9 cellular contexts compared by ENCODE assay signal in genomic region chr11:62508336-62509058, GRCh38. TPM values are rescaled to one million over a fixed set of nuclear protein-coding genes. Genes with fewer than 3 reads are reported as not detected.
DNase-seq lines count a peak whose midpoint lies in the region; ATAC-seq and TF ChIP-seq lines count a peak whose summit lies in the region.
"Had no signal": no experiment of that assay in that cellular context is flagged by ENCODE, and none has a peak within 500 bp of the region (broad histone marks: within the 10 kb centered on the region; RNA-seq: fewer than 3 reads in every experiment).

No MANE protein-coding gene starts in this region.

- H4K20me1 ChIP-seq in PC-9 (ENCODE audit: insufficient read depth) = no peaks in the 10 kb centered on the region

- no peak for DNase-seq in AG04450 (ENCODE audit: low read depth, low spot score)
- DNase-seq in H4 (ENCODE audit: low spot score) = peak; percentile 84
- peak; percentile 86 to 92 for DNase-seq in PC-9
- peak; percentile 82 for DNase-seq in ecto neural progenitor cell (ENCODE audit: low spot score)
- peak; percentile 74 to 94 for DNase-seq in lower leg skin (ENCODE audit: low spot score in 2 of 2)
- peak; percentile 84 to 89 for DNase-seq in suprapubic skin (ENCODE audit: low spot score in 2 of 2)
- no peak for DNase-seq in GM19240 (ENCODE audit: insufficient read length, low spot score)

- POLR2A ChIA-PET in AG04450 (lab: Yijun Ruan, JAX) (interaction anchor here (0.7 to 0.8 kb wide), 2 partner anchors 38 to 50 kb away, joined by 3 read pairs; partner anchors contain the start of gene AHNAK), PC-9 (lab: Charles Lee; ENCODE audit: unreplicated experiment) (interaction anchor here (0.6 to 0.9 kb wide), 5 partner anchors 11 to 83 kb away, joined by 4 to 9 read pairs (median 6); partner anchors contain the start of genes AHNAK and TUT1)

- intact Hi-C loops in PC-9 (cut with micrococcal nuclease; ENCODE audit: unreplicated experiment) = loop anchor here (1.0 kb wide), 4 partner anchors 31 to 52 kb away; no protein-coding TSS in a partner anchor
- intact Hi-C loops in lower leg skin (cut with DNase I; ENCODE audit: low total_unique reads) = no loop called here

- ATAC-seq in HG03039 (IDR thresholded peaks at IDR 0.05; ENCODE audit: unreplicated experiment) = no peak
- ATAC-seq: naive thymus-derived CD8-positive, alpha-beta T cell had no signal

- H3K9me3 ChIP-seq in AG04450 (ENCODE audit: control insufficient read depth, insufficient read depth, low read length) = no peaks in the 10 kb centered on the region
- no peaks in the 10 kb centered on the region for H3K9me3 ChIP-seq in PC-9 (ENCODE audit: insufficient read depth, low read depth)
- H3K9me3 ChIP-seq in suprapubic skin = no peaks in the 10 kb centered on the region

- no peaks in the 10 kb centered on the region for H3K79me2 ChIP-seq in PC-9 (ENCODE audit: low read depth)

- TF ChIP-seq POLR2A in lower leg skin (IDR thresholded peaks at IDR 0.05) = no peak
- TF ChIP-seq POLR2A in suprapubic skin (IDR thresholded peaks at IDR 0.05) = no peak

- no peaks in the 10 kb centered on the region for H3K9me2 ChIP-seq in PC-9 (ENCODE audit: insufficient read depth)

- peak overlapping the region; percentile 68 for H3K4me2 ChIP-seq in PC-9

- H2AFZ ChIP-seq in PC-9 = peak overlapping the region; percentile 64

- WGBS in lower leg skin, 2 donors = 7 to 11% methylated on average over 19 of the region's 19 CpGs
- WGBS in suprapubic skin = 23% methylated on average over 9 of the region's 19 CpGs

- no peak overlapping the region for H3K4me3 ChIP-seq in AG04450 (ENCODE audit: low read depth, low read length)
- H3K4me3 ChIP-seq in PC-9 = peak overlapping the region; percentile 19; the same call in 1 of the 2 replicates
- H3K4me3 ChIP-seq in lower leg skin (ENCODE audit: low read depth, poor library complexity, severe bottlenecking) = no peak overlapping the region
- H3K4me3 ChIP-seq in suprapubic skin = peak overlapping the region; percentile 6

- H3K27ac ChIP-seq in AG04450 (ENCODE audit: low read depth, low read length) (peak overlapping the region; percentile 21), PC-9 (peak overlapping the region; percentile 63), suprapubic skin (peak overlapping the region; percentile 73)

- BruUV-seq in PC-9 (replicated peaks; lab: Mats Ljungman, UMichigan) = no TSS peak

- TF ChIP-seq CTCF in AG04450 (IDR thresholded peaks at IDR 0.05; ENCODE audit: low read depth, low read length) = peak; percentile 48
- peak; percentile 57; the same call in 1 of the 2 replicates for TF ChIP-seq CTCF in PC-9 (conservative IDR thresholded peaks at IDR 0.05)
- no peak for TF ChIP-seq CTCF in lower leg skin (IDR thresholded peaks at IDR 0.05)
- TF ChIP-seq CTCF in suprapubic skin (IDR thresholded peaks at IDR 0.05) = peak; percentile 26 to 60

- H3K36me3 ChIP-seq in PC-9 (ENCODE audit: low read depth) (no peaks in the 10 kb centered on the region), suprapubic skin (no peaks in the 10 kb centered on the region)

- peaks cover 45% of the 10 kb centered on the region for H3F3A ChIP-seq in PC-9 (ENCODE audit: insufficient read depth, low read depth)

- TF ChIP-seq EP300 in suprapubic skin (IDR thresholded peaks at IDR 0.05) = peak; percentile 48

- H3K27me3 ChIP-seq in AG04450 (ENCODE audit: control insufficient read depth, insufficient read depth, low read length) (no peaks in the 10 kb centered on the region), PC-9 (ENCODE audit: insufficient read depth, low read depth) (no peaks in the 10 kb centered on the region), suprapubic skin (no peaks in the 10 kb centered on the region)

- H3K4me1 ChIP-seq in PC-9 (replicated peaks; ENCODE audit: insufficient read depth) (peaks cover 46% of the 10 kb centered on the region), suprapubic skin (peaks cover 66% of the 10 kb centered on the region)

- CTCF ChIA-PET in AG04450 (lab: Charles Lee) (interaction anchor here (0.7 to 3.2 kb wide), 6 partner anchors 9 to 84 kb away, joined by 3 to 14 read pairs (median 3); no protein-coding TSS in a partner anchor), PC-9 (lab: Charles Lee) (interaction anchor here (0.7 to 1.9 kb wide), 5 partner anchors 11 to 84 kb away, joined by 3 to 15 read pairs (median 6); no protein-coding TSS in a partner anchor)

RNA-seq across cellular contexts. Expression of gene AHNAK, which starts 38.1 kb away (rescaled TPM):
- 231 and 243 TPM in 2 replicates for polyA plus RNA-seq in AG04450 (2011; rRNA removed)
- polyA minus RNA-seq in AG04450 (2011; rRNA and poly(A)+ RNA removed) = 780 and 843 TPM in 2 replicates
- 47.0 and 60.1 TPM in 2 replicates for total RNA-seq in H4 (2014; rRNA removed; shearing (Covaris generic))
- total RNA-seq in PC-9 (2021) = 632 and 734 TPM in 2 replicates
- 1,000 to 10,000 TPM; 1,345 to 1,611 (median 1,532) TPM for total RNA-seq in lower leg skin
- total RNA-seq in suprapubic skin = 1,000 to 10,000 TPM; 1,174 to 1,475 (median 1,322) TPM

Comparison
In these comparisons a context has a peak if more than half of its experiments do, and no peak if none do; other contexts are left out.
1. DNase-seq: peak in H4 (single experiment), PC-9 (2 of 2), ecto neural progenitor cell (single experiment), lower leg skin (2 of 2) and suprapubic skin (2 of 2); none in AG04450 (single experiment) and GM19240 (single experiment).
2. H3K27ac ChIP-seq: peak in every context shown above with its lines; median percentile 73 in suprapubic skin; 63 in PC-9; 21 in AG04450.
3. H3K4me3 ChIP-seq: peak in PC-9 (single experiment) and suprapubic skin (single experiment); none in AG04450 (single experiment) and lower leg skin (single experiment).
4. CTCF ChIP-seq: peak in AG04450 (single experiment), PC-9 (single experiment) and suprapubic skin (2 of 2); none in lower leg skin (0 of 3).
5. RNA of gene AHNAK, which starts 38.1 kb away (total RNA-seq): 1,345 to 1,611 TPM in lower leg skin, 1,174 to 1,475 TPM in suprapubic skin and 632 to 734 TPM in PC-9; 47.0 to 60.1 TPM in H4; every median in the first group is over 10 times any median in the second.